17 cellular contexts compared by ENCODE assay signal in the genomic region with DNA sequence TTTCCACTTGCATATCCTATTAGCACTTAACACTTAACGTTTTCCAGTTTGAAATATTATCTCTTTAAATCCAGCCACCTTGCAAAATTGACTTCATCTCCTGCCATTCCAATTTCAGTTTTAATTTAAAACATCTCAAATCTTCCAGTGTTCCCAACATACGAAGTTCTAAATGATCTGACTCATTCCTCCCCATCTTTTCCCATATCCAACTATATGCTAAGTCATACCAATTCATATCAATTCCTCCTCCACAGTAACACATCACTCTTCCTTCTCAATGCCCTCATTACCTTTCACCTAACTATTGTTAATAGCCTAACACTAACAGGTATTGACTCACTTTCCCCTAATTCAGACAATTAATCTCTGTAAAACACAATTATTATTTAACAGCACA. TPM values are rescaled to one million over a fixed set of nuclear protein-coding genes. Genes with fewer than 3 reads are reported as not detected.
DNase-seq lines count a peak whose midpoint lies in the region; ATAC-seq and TF ChIP-seq lines count a peak whose summit lies in the region.
"Had no signal": no experiment of that assay in that cellular context is flagged by ENCODE, and none has a peak within 500 bp of the region (broad histone marks: within the 10 kb centered on the region; RNA-seq: fewer than 3 reads in every experiment).

No MANE protein-coding gene starts in this region.

- DNase-seq in T-helper 1 cell (no peak), GM23338 (ENCODE audit: low spot score) (no peak), NCI-H128 (lab: John Stamatoyannopoulos, UW; ENCODE audit: unreplicated experiment) (no peak)
- DNase-seq in activated T-helper 2 cell treated with anti-CD3 and anti-CD28 coated beads, Interferon-gamma antibody, Interleukin-2, Interleukin-4, amounts not matched to agents 10 μg/mL and 5 μg/mL and 100 μg/mL, durations not matched to agents 14 hours and 24 hours and 36 hours (ENCODE audit: low spot score) = no peak
- DNase-seq: 8988T, DMS 273 treated with DMSO at 0.1 percent for 48 hours, head of caudate nucleus, NCI-H1694 treated with DMSO at 0.1 percent for 48 hours, NCI-H526, small intestine, testis had no signal

- intact Hi-C loops in activated T-helper 2 cell treated with anti-CD3 and anti-CD28 coated beads, Interferon-gamma antibody, Interleukin-2, Interleukin-4, amounts not matched to agents 10 μg/mL and 5 μg/mL and 100 μg/mL, durations not matched to agents 14 hours and 24 hours and 36 hours (cut with micrococcal nuclease) = no loop called here

- peak overlapping the region; percentile 55 for H3K27ac Mint-ChIP-seq in T-helper 1 cell treated with Interleukin-12 subunit alpha and Interleukin-12 subunit beta and Interleukin-4 antibody, amounts not matched to agents 30 μg/mL and 1 μg/mL, for 36 hours
- no peak overlapping the region for H3K27ac Mint-ChIP-seq in GM23338
- H3K27ac Mint-ChIP-seq in activated T-helper 2 cell treated with anti-CD3 and anti-CD28 coated beads, Interferon-gamma antibody, Interleukin-2, Interleukin-4, amounts not matched to agents 10 μg/mL and 5 μg/mL and 100 μg/mL, durations not matched to agents 14 hours and 24 hours and 36 hours = peak overlapping the region; percentile 12
- H3K27ac Mint-ChIP-seq in nephron = no peak overlapping the region
- H3K27ac Mint-ChIP-seq: neural progenitor cell had no signal

- H3K27me3 ChIP-seq in GM23338 (ENCODE audit: insufficient read depth) = no peaks in the 10 kb centered on the region
- H3K27me3 ChIP-seq: neural progenitor cell, testis had no signal

- H3K4me3 Mint-ChIP-seq in T-helper 1 cell treated with Interleukin-12 subunit alpha and Interleukin-12 subunit beta and Interleukin-4 antibody, amounts not matched to agents 30 μg/mL and 1 μg/mL, for 36 hours = peak overlapping the region; percentile 32
- H3K4me3 Mint-ChIP-seq in GM23338 (peak overlapping the region; percentile 15; the same call in 1 of the 3 replicates), nephron (peak overlapping the region in 2 of 3 experiments; percentile 7 to 14)
- H3K4me3 Mint-ChIP-seq in activated T-helper 2 cell treated with anti-CD3 and anti-CD28 coated beads, Interferon-gamma antibody, Interleukin-2, Interleukin-4, amounts not matched to agents 10 μg/mL and 5 μg/mL and 100 μg/mL, durations not matched to agents 14 hours and 24 hours and 36 hours (ENCODE audit: low read depth) = peak overlapping the region; percentile 6
- H3K4me3 Mint-ChIP-seq: neural progenitor cell had no signal

- no peaks in the 10 kb centered on the region for H3K27me3 Mint-ChIP-seq in T-helper 1 cell treated with Interleukin-12 subunit alpha and Interleukin-12 subunit beta and Interleukin-4 antibody, amounts not matched to agents 30 μg/mL and 1 μg/mL, for 36 hours (ENCODE audit: low read depth)
- H3K27me3 Mint-ChIP-seq in GM23338 (ENCODE audit: insufficient read depth, low read depth, poor library complexity) (no peaks in the 10 kb centered on the region), nephron (ENCODE audit: low read depth) (no peaks in the 10 kb centered on the region)
- H3K27me3 Mint-ChIP-seq in activated T-helper 2 cell treated with anti-CD3 and anti-CD28 coated beads, Interferon-gamma antibody, Interleukin-2, Interleukin-4, amounts not matched to agents 10 μg/mL and 5 μg/mL and 100 μg/mL, durations not matched to agents 14 hours and 24 hours and 36 hours (ENCODE audit: low read depth) = no peaks in the 10 kb centered on the region

- peaks cover 4% of the 10 kb centered on the region; the same call in 1 of the 2 replicates for H3K4me1 ChIP-seq in GM23338 (ENCODE audit: insufficient read depth)

- H3K9me2 ChIP-seq in GM23338 (ENCODE audit: insufficient read depth) = no peaks in the 10 kb centered on the region

- peaks cover 81% of the 10 kb centered on the region for H3K79me2 ChIP-seq in GM23338 (replicated peaks; ENCODE audit: insufficient read depth)

- H2AFZ ChIP-seq in GM23338 = no peak overlapping the region
- H2AFZ ChIP-seq: neural progenitor cell had no signal

- peaks cover 15% of the 10 kb centered on the region for H3K36me3 ChIP-seq in GM23338 (ENCODE audit: insufficient read depth)
- H3K36me3 ChIP-seq: neural progenitor cell had no signal

- peaks cover 26% of the 10 kb centered on the region for H3K4me1 Mint-ChIP-seq in T-helper 1 cell treated with Interleukin-12 subunit alpha and Interleukin-12 subunit beta and Interleukin-4 antibody, amounts not matched to agents 30 μg/mL and 1 μg/mL, for 36 hours (ENCODE audit: low read depth)
- H3K4me1 Mint-ChIP-seq in GM23338 (peaks cover 17% of the 10 kb centered on the region; the same call in 2 of the 3 replicates), nephron (peaks cover 28% of the 10 kb centered on the region)
- H3K4me1 Mint-ChIP-seq in activated T-helper 2 cell treated with anti-CD3 and anti-CD28 coated beads, Interferon-gamma antibody, Interleukin-2, Interleukin-4, amounts not matched to agents 10 μg/mL and 5 μg/mL and 100 μg/mL, durations not matched to agents 14 hours and 24 hours and 36 hours (ENCODE audit: low read depth) = peaks cover 28% of the 10 kb centered on the region

- no peak for TF ChIP-seq CTCF in GM23338 (conservative IDR thresholded peaks at IDR 0.05; ENCODE audit: low read depth in 2 of 2)
- TF ChIP-seq CTCF in nephron (IDR thresholded peaks at IDR 0.05; ENCODE audit: unreplicated experiment in 3 of 3) = no peak

- no peak for ATAC-seq in GM23338
- ATAC-seq in HG03378 (IDR thresholded peaks at IDR 0.05; ENCODE audit: unreplicated experiment) = no peak
- ATAC-seq in HG02642 (IDR thresholded peaks at IDR 0.05; ENCODE audit: poor library complexity, unreplicated experiment) = no peak

- no peaks in the 10 kb centered on the region for H3F3A ChIP-seq in GM23338 (replicated peaks; ENCODE audit: low read depth)

- H3K36me3 Mint-ChIP-seq in T-helper 1 cell treated with Interleukin-12 subunit alpha and Interleukin-12 subunit beta and Interleukin-4 antibody, amounts not matched to agents 30 μg/mL and 1 μg/mL, for 36 hours (ENCODE audit: low read depth) = peaks cover 32% of the 10 kb centered on the region
- H3K36me3 Mint-ChIP-seq in GM23338 (ENCODE audit: low read depth) = peaks cover 24% of the 10 kb centered on the region; the same call in 2 of the 3 replicates
- peaks cover 58% of the 10 kb centered on the region for H3K36me3 Mint-ChIP-seq in activated T-helper 2 cell treated with anti-CD3 and anti-CD28 coated beads, Interferon-gamma antibody, Interleukin-2, Interleukin-4, amounts not matched to agents 10 μg/mL and 5 μg/mL and 100 μg/mL, durations not matched to agents 14 hours and 24 hours and 36 hours (ENCODE audit: low read depth)
- peaks cover 22% of the 10 kb centered on the region for H3K36me3 Mint-ChIP-seq in nephron (ENCODE audit: low read depth)

- H3K27ac ChIP-seq in GM23338 (ENCODE audit: low read depth) = no peak overlapping the region
- H3K27ac ChIP-seq: neural progenitor cell, testis had no signal

- no peak overlapping the region for H3K4me3 ChIP-seq in GM23338
- H3K4me3 ChIP-seq: neural progenitor cell, testis had no signal

- H3K9me3 Mint-ChIP-seq in T-helper 1 cell treated with Interleukin-12 subunit alpha and Interleukin-12 subunit beta and Interleukin-4 antibody, amounts not matched to agents 30 μg/mL and 1 μg/mL, for 36 hours = no peaks in the 10 kb centered on the region
- H3K9me3 Mint-ChIP-seq in GM23338 (no peaks in the 10 kb centered on the region), nephron (no peaks in the 10 kb centered on the region)
- H3K9me3 Mint-ChIP-seq in activated T-helper 2 cell treated with anti-CD3 and anti-CD28 coated beads, Interferon-gamma antibody, Interleukin-2, Interleukin-4, amounts not matched to agents 10 μg/mL and 5 μg/mL and 100 μg/mL, durations not matched to agents 14 hours and 24 hours and 36 hours = no peaks in the 10 kb centered on the region
- H3K9me3 Mint-ChIP-seq: neural progenitor cell had no signal

- H4K20me1 ChIP-seq in GM23338 (replicated peaks; ENCODE audit: insufficient read depth) = peaks cover 26% of the 10 kb centered on the region

- no peak overlapping the region for H3K4me2 ChIP-seq in GM23338
- H3K4me2 ChIP-seq: neural progenitor cell had no signal

TF ChIP-seq in GM23338, 12 proteins besides CTCF, POLR2A, EP300 and RAD21 (continues in another document):
- TF ChIP-seq, protein P1, sequence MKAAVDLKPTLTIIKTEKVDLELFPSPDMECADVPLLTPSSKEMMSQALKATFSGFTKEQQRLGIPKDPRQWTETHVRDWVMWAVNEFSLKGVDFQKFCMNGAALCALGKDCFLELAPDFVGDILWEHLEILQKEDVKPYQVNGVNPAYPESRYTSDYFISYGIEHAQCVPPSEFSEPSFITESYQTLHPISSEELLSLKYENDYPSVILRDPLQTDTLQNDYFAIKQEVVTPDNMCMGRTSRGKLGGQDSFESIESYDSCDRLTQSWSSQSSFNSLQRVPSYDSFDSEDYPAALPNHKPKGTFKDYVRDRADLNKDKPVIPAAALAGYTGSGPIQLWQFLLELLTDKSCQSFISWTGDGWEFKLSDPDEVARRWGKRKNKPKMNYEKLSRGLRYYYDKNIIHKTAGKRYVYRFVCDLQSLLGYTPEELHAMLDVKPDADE (IDR thresholded peaks at IDR 0.05) = no peak
- TF ChIP-seq ZNF114 (CRISPR knock-in tag; IDR thresholded peaks at IDR 0.05) = no peak
- no peak for TF ChIP-seq EZH2 (IDR thresholded peaks at IDR 0.05; ENCODE audit: low read depth, unreplicated experiment)
- no peak for TF ChIP-seq JUNB (IDR thresholded peaks at IDR 0.05; ENCODE audit: unreplicated experiment)

RNA-seq across cellular contexts. Expression of a gene that starts 2.8 kb away (rescaled TPM):
- 94.2 and 104 TPM in 2 replicates for total RNA-seq in GM23338 (2014; rRNA removed; shearing (Covaris generic))
- polyA plus RNA-seq in GM23338 (2016; fragmentation: Nextera tagmentation; extraction: Ambion mirVana) = 107 and 126 TPM in 2 replicates
- 257 and 281 TPM in 2 replicates for total RNA-seq in activated T-helper 2 cell treated with anti-CD3 and anti-CD28 coated beads, Interferon-gamma antibody, Interleukin-2, Interleukin-4, amounts not matched to agents 10 μg/mL and 5 μg/mL and 100 μg/mL, durations not matched to agents 14 hours and 24 hours and 36 hours

RNA-seq across cellular contexts. Expression of a gene that starts 25.8 kb away (rescaled TPM):
- 51.7 and 55.4 TPM in 2 replicates for total RNA-seq in GM23338 (2014; rRNA removed; shearing (Covaris generic))
- 10.3 and 10.9 TPM in 2 replicates for polyA plus RNA-seq in GM23338 (2016; fragmentation: Nextera tagmentation; extraction: Ambion mirVana)
- total RNA-seq in activated T-helper 2 cell treated with anti-CD3 and anti-CD28 coated beads, Interferon-gamma antibody, Interleukin-2, Interleukin-4, amounts not matched to agents 10 μg/mL and 5 μg/mL and 100 μg/mL, durations not matched to agents 14 hours and 24 hours and 36 hours = 1.1 and 1.9 TPM in 2 replicates

RNA-seq across cellular contexts. Expression of a gene that starts 42.8 kb away (rescaled TPM):
- total RNA-seq in GM23338 (2014; rRNA removed; shearing (Covaris generic)) = 0.49 and 1.6 TPM in 2 replicates
- polyA plus RNA-seq in GM23338 (2016; fragmentation: Nextera tagmentation; extraction: Ambion mirVana) = 0.40 and 0.56 TPM in 2 replicates
- 0.11 TPM in 1 of 2 replicates, not detected in the other for total RNA-seq in activated T-helper 2 cell treated with anti-CD3 and anti-CD28 coated beads, Interferon-gamma antibody, Interleukin-2, Interleukin-4, amounts not matched to agents 10 μg/mL and 5 μg/mL and 100 μg/mL, durations not matched to agents 14 hours and 24 hours and 36 hours
- total RNA-seq: endothelial cell of umbilical vein had no signal
- polyA plus RNA-seq: endothelial cell of umbilical vein had no signal

Comparison
In these comparisons a context has a peak if more than half of its experiments do, and no peak if none do; other contexts are left out.
1. H3K27ac Mint-ChIP-seq: peak in T-helper 1 cell treated with Interleukin-12 subunit alpha and Interleukin-12 subunit beta and Interleukin-4 antibody, amounts not matched to agents 30 μg/mL and 1 μg/mL, for 36 hours (single experiment) and activated T-helper 2 cell treated with anti-CD3 and anti-CD28 coated beads, Interferon-gamma antibody, Interleukin-2, Interleukin-4, amounts not matched to agents 10 μg/mL and 5 μg/mL and 100 μg/mL, durations not matched to agents 14 hours and 24 hours and 36 hours (single experiment); none in GM23338 (single experiment) and nephron (0 of 3).
2. RNA of a gene that starts 25.8 kb away (total RNA-seq): 51.7 to 55.4 TPM in GM23338; 1.1 to 1.9 TPM in activated T-helper 2 cell treated with anti-CD3 and anti-CD28 coated beads, Interferon-gamma antibody, Interleukin-2, Interleukin-4, amounts not matched to agents 10 μg/mL and 5 μg/mL and 100 μg/mL, durations not matched to agents 14 hours and 24 hours and 36 hours; every median in the first group is over 10 times any median in the second.
3. Peak in every context shown above with its lines, with median percentiles within 50 percentile points of each other: H3K4me3 Mint-ChIP-seq.